27 cellular contexts compared by ENCODE assay signal in the genomic region with DNA sequence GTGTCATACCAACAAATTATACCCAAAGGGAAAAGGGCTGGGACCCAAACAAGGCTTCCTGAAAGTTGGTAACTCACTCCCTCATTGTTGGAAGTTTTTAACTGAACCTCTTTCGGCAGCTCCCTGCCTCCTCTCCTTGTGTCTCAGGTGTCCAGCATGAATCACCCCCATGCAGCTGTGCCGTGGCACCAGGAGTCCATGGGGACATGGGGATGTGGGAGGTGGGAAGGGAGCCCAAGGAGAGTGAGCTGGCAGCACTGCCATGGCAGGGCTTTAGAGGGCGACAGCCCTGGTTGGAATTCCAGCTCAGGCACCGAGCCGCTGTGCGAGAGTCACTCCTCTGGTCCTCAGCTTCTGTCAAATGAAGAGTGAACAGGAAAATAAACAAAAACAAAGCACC. TPM values are rescaled to one million over a fixed set of nuclear protein-coding genes. Genes with fewer than 3 reads are reported as not detected.
A peak's percentile ranks its signal among the peaks of the same experiment; 100 is the strongest.
DNase-seq lines count a peak whose midpoint lies in the region; ATAC-seq, FAIRE-seq and TF ChIP-seq lines count a peak whose summit lies in the region.
"Had no signal": no experiment of that assay in that cellular context is flagged by ENCODE, and none has a peak within 500 bp of the region (broad histone marks: within the 10 kb centered on the region; RNA-seq: fewer than 3 reads in every experiment).

No MANE protein-coding gene starts in this region.

- no peak overlapping the region for H3K27ac Mint-ChIP-seq in chondrocyte (ENCODE audit: unreplicated experiment)
- H3K27ac Mint-ChIP-seq: activated CD4-positive, alpha-beta T cell treated with anti-CD3 and anti-CD28 coated beads for 36 hours; activated T-cell treated with anti-CD3 and anti-CD28 coated beads, Interleukin-2, amount 50 U/mL, for 24 hours; HFFc6 had no signal

- no peak for FAIRE-seq in urothelium cell line (lab: Jason Lieb, UNC)
- FAIRE-seq: bronchial epithelial cell, RCC 7860 had no signal

- H3K27me3 Mint-ChIP-seq in chondrocyte (ENCODE audit: low read depth): peaks cover 5% of the 10 kb centered on the region
- H3K27me3 Mint-ChIP-seq: activated CD4-positive, alpha-beta T cell treated with anti-CD3 and anti-CD28 coated beads for 36 hours; stimulated activated naive B cell treated with anti-CD40 and anti-IgM and Interleukin-4, amounts not matched to agents 10 μg/mL and 1 μg/mL and 100 μg/mL, for 72 hours had no signal

- TF ChIP-seq CTCF in chondrocyte (IDR thresholded peaks at IDR 0.05): peak; percentile 25

- no peaks in the 10 kb centered on the region for H3K4me1 Mint-ChIP-seq in chondrocyte (ENCODE audit: low read depth)
- H3K4me1 Mint-ChIP-seq: activated CD4-positive, alpha-beta T cell treated with anti-CD3 and anti-CD28 coated beads for 36 hours had no signal

- no peaks in the 10 kb centered on the region for H3K36me3 Mint-ChIP-seq in chondrocyte (ENCODE audit: low read depth)
- H3K36me3 Mint-ChIP-seq: naive thymus-derived CD8-positive, alpha-beta T cell had no signal

- H3K4me3 Mint-ChIP-seq in chondrocyte (ENCODE audit: unreplicated experiment): no peak overlapping the region
- H3K4me3 Mint-ChIP-seq: activated CD4-positive, alpha-beta T cell treated with anti-CD3 and anti-CD28 coated beads for 36 hours; activated T-cell treated with anti-CD3 and anti-CD28 coated beads, Interleukin-2, amount 50 U/mL, for 24 hours; dendritic cell treated with granulocyte-macrophage colony-stimulating factor and Interleukin-4, amounts not matched to agents 40 ng/mL and 50 ng/mL, for 4 days; HFFc6; naive thymus-derived CD8-positive, alpha-beta T cell had no signal

- ATAC-seq in HG02763 (IDR thresholded peaks at IDR 0.05; ENCODE audit: unreplicated experiment) (no peak), HG03432 (IDR thresholded peaks at IDR 0.05; ENCODE audit: unreplicated experiment) (no peak), HG03460 (IDR thresholded peaks at IDR 0.05; ENCODE audit: unreplicated experiment) (no peak)
- ATAC-seq: activated CD4-positive, alpha-beta T cell treated with anti-CD3 and anti-CD28 coated beads for 36 hours; naive thymus-derived CD8-positive, alpha-beta T cell; stimulated activated naive B cell treated with anti-CD40 and anti-IgM and Interleukin-4, amounts not matched to agents 10 μg/mL and 1 μg/mL and 100 μg/mL, for 72 hours had no signal

- no peaks in the 10 kb centered on the region for H3K9me3 Mint-ChIP-seq in chondrocyte (ENCODE audit: low read depth)
- H3K9me3 Mint-ChIP-seq: activated T-cell treated with anti-CD3 and anti-CD28 coated beads, Interleukin-2, amount 50 U/mL, for 24 hours; HFFc6 had no signal

- DNase-seq in activated effector memory CD4-positive, alpha-beta T cell treated with anti-CD3 and anti-CD28 coated beads, Interleukin-2, amount 50 U/mL, for 16 hours: peak; percentile 49
- no peak for DNase-seq in activated effector memory CD4-positive, alpha-beta T cell treated with Interleukin-2 at 50 U/mL for 16 hours
- DNase-seq in chondrocyte (ENCODE audit: low spot score) (no peak), myocyte (ENCODE audit: low read depth) (peak; percentile 58), urothelium cell line (ENCODE audit: low spot score) (peak; percentile 16)
- DNase-seq: activated CD4-positive, alpha-beta T cell treated with anti-CD3 and anti-CD28 coated beads for 36 hours; activated naive CD4-positive, alpha-beta T cell treated with Interleukin-2 at 50 U/mL for 16 hours; activated T-cell treated with anti-CD3 and anti-CD28 coated beads, Interleukin-2, amount 50 U/mL, for 24 hours; C1 segment of cervical spinal cord; HFFc6; KG1; mesenchymal stem cell; naive thymus-derived CD8-positive, alpha-beta T cell; NCI-H1436 treated with DMSO at 0.1 percent for 48 hours; NCI-H510A; spleen; stimulated activated CD4-positive, alpha-beta T cell treated with anti-CD3 and anti-CD28 coated beads, Interleukin-2, amount 100 ng/mL, for 48 hours; stimulated activated naive B cell treated with anti-CD40 and anti-IgM and Interleukin-4, amounts not matched to agents 10 μg/mL and 1 μg/mL and 100 μg/mL, for 72 hours; uterus had no signal

RNA-seq across cellular contexts. Expression of a gene that starts 12.5 kb away (rescaled TPM):
- total RNA-seq in chondrocyte: 29.1 to 48.6 TPM (median 46.4 TPM) in 3 replicates
- total RNA-seq in myocyte: 13.7 and 14.4 TPM in 2 replicates
- 50.7 TPM for polyA plus RNA-seq in myocyte (2012)
- total RNA-seq: HT-29, SJSA1 had no signal

Comparison
In these comparisons a context has a peak if more than half of its experiments do, and no peak if none do; other contexts are left out.
1. DNase-seq: peak in activated effector memory CD4-positive, alpha-beta T cell treated with anti-CD3 and anti-CD28 coated beads, Interleukin-2, amount 50 U/mL, for 16 hours (single experiment), myocyte (single experiment) and urothelium cell line (single experiment); none in activated effector memory CD4-positive, alpha-beta T cell treated with Interleukin-2 at 50 U/mL for 16 hours (single experiment) and chondrocyte (single experiment).